In the genomic region with DNA sequence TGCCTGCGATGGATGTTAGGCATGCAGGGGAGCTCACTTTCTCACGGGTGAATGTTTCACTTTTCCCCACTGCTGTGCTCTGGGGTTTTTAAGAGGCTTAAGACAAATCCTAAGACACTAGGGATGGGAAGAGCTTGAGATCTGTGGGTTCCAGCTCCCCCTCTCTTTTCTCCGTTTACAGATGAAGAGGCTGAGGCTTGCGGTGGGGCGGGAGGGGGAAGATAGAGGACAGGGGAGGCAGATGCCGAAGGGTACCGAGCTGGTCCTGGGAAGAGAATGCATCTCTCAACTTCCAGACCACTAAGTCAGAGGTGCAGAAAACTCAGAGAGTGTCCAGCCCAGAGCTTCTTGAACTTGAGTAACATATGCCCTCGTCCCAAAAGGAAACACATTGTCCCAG, we compare ENCODE assay signal across 17 cellular contexts. TPM values are rescaled to one million over a fixed set of nuclear protein-coding genes. Genes with fewer than 3 reads are reported as not detected.
DNase-seq lines count a peak whose midpoint lies in the region; ATAC-seq and TF ChIP-seq lines count a peak whose summit lies in the region.
"Had no signal": no experiment of that assay in that cellular context is flagged by ENCODE, and none has a peak within 500 bp of the region (broad histone marks: within the 10 kb centered on the region; RNA-seq: fewer than 3 reads in every experiment).

No MANE protein-coding gene starts in this region.

- peaks cover 70% of the 10 kb centered on the region for H3F3A ChIP-seq in GM23248 (ENCODE audit: insufficient read depth)

- no peaks in the 10 kb centered on the region for H3K9me2 ChIP-seq in GM23248 (ENCODE audit: insufficient read depth)

- H3K4me1 ChIP-seq in GM23248 (ENCODE audit: insufficient read depth) (peaks cover 69% of the 10 kb centered on the region), mucosa of rectum (ENCODE audit: control insufficient read depth in 2 of 2, insufficient read depth in 2 of 2, low read length in 2 of 2) (peaks cover 32 to 37% of the 10 kb centered on the region in 2 donors)
- H3K4me1 ChIP-seq in CD8-positive, alpha-beta T cell (ENCODE audit: insufficient read depth, low read length): no peaks in the 10 kb centered on the region

- CTCF ChIA-PET in CD8-positive, alpha-beta T cell (lab: Charles Lee): interaction anchor here (0.6 to 1.2 kb wide), 3 partner anchors 15 to 69 kb away, joined by 3 read pairs; no protein-coding TSS in a partner anchor

- no peak overlapping the region for H3K27ac Mint-ChIP-seq in CD8-positive, alpha-beta T cell
- no peak overlapping the region for H3K27ac Mint-ChIP-seq in stimulated activated effector memory CD8-positive, alpha-beta T cell treated with anti-CD3 and anti-CD28 coated beads, Interleukin-12 subunit alpha, Interleukin-12 subunit beta, amount 100 ng/mL, for 72 hours
- H3K27ac Mint-ChIP-seq: effector memory CD8-positive, alpha-beta T cell; natural killer cell; T-helper 2 cell treated with Interferon-gamma antibody and Interleukin-4, amounts not matched to agents 5 μg/mL and 100 μg/mL, for 36 hours had no signal

- peak overlapping the region; percentile 100 for H3K27ac ChIP-seq in GM23248
- peak overlapping the region; percentile 62 for H3K27ac ChIP-seq in brain microvascular endothelial cell
- peak overlapping the region; percentile 39 to 63 for H3K27ac ChIP-seq in mucosa of rectum (ENCODE audit: low read depth in 2 of 2, low read length in 2 of 2)
- peak overlapping the region; percentile 99 for H3K27ac ChIP-seq in substantia nigra (ENCODE audit: low read depth, low read length, poor library complexity, severe bottlenecking)
- H3K27ac ChIP-seq in CD8-positive, alpha-beta T cell (ENCODE audit: low read depth, low read length): no peak overlapping the region

- peak overlapping the region; percentile 75 for H3K4me2 ChIP-seq in GM23248 (ENCODE audit: unreplicated experiment)

- intact Hi-C loops in CD8-positive, alpha-beta T cell (cut with DNase I, micrococcal nuclease): no loop called here

- H3K9me3 ChIP-seq in GM23248 (ENCODE audit: low read depth): no peaks in the 10 kb centered on the region
- no peaks in the 10 kb centered on the region for H3K9me3 ChIP-seq in mucosa of rectum (ENCODE audit: control insufficient read depth in 2 of 2, low read length in 2 of 2)
- no peaks in the 10 kb centered on the region for H3K9me3 ChIP-seq in CD8-positive, alpha-beta T cell (ENCODE audit: low read length)

- no peaks in the 10 kb centered on the region for H3K9me3 Mint-ChIP-seq in CD8-positive, alpha-beta T cell
- H3K9me3 Mint-ChIP-seq in stimulated activated effector memory CD8-positive, alpha-beta T cell treated with anti-CD3 and anti-CD28 coated beads, Interleukin-12 subunit alpha, Interleukin-12 subunit beta, amount 100 ng/mL, for 72 hours: no peaks in the 10 kb centered on the region
- H3K9me3 Mint-ChIP-seq: effector memory CD8-positive, alpha-beta T cell; natural killer cell; T-helper 2 cell treated with Interferon-gamma antibody and Interleukin-4, amounts not matched to agents 5 μg/mL and 100 μg/mL, for 36 hours had no signal

- in situ Hi-C loops in GM23248 (cut with MboI) (no loop called here), brain microvascular endothelial cell (cut with HindIII; ENCODE audit: low pct_ligation_motif_present, low sequenced_read_pairs) (no loop called here)

- no peaks in the 10 kb centered on the region for H3K27me3 ChIP-seq in GM23248 (replicated peaks; ENCODE audit: insufficient read depth)
- no peaks in the 10 kb centered on the region for H3K27me3 ChIP-seq in brain microvascular endothelial cell (replicated peaks)
- no peaks in the 10 kb centered on the region for H3K27me3 ChIP-seq in mucosa of rectum (ENCODE audit: control insufficient read depth in 2 of 2, insufficient read depth in 2 of 2, low read length in 2 of 2)
- peaks cover 3% of the 10 kb centered on the region for H3K27me3 ChIP-seq in CD8-positive, alpha-beta T cell (ENCODE audit: insufficient read depth, low read length)

- no peaks in the 10 kb centered on the region for H4K20me1 ChIP-seq in GM23248 (ENCODE audit: insufficient read depth)

- H3K4me3 ChIP-seq in GM23248: peak overlapping the region; percentile 54
- no peak overlapping the region for H3K4me3 ChIP-seq in brain microvascular endothelial cell (ENCODE audit: low read depth, low read length)
- no peak overlapping the region for H3K4me3 ChIP-seq in mucosa of rectum (ENCODE audit: low read length in 2 of 2)
- no peak overlapping the region for H3K4me3 ChIP-seq in CD8-positive, alpha-beta T cell (ENCODE audit: low read depth, low read length)
- H3K4me3 ChIP-seq: K562 had no signal

- no peak overlapping the region for H3K4me3 Mint-ChIP-seq in CD8-positive, alpha-beta T cell
- H3K4me3 Mint-ChIP-seq in stimulated activated effector memory CD8-positive, alpha-beta T cell treated with anti-CD3 and anti-CD28 coated beads, Interleukin-12 subunit alpha, Interleukin-12 subunit beta, amount 100 ng/mL, for 72 hours: no peak overlapping the region
- H3K4me3 Mint-ChIP-seq: effector memory CD8-positive, alpha-beta T cell; natural killer cell; T-helper 2 cell treated with Interferon-gamma antibody and Interleukin-4, amounts not matched to agents 5 μg/mL and 100 μg/mL, for 36 hours had no signal

- no peaks in the 10 kb centered on the region for H3K36me3 Mint-ChIP-seq in CD8-positive, alpha-beta T cell
- H3K36me3 Mint-ChIP-seq in stimulated activated effector memory CD8-positive, alpha-beta T cell treated with anti-CD3 and anti-CD28 coated beads, Interleukin-12 subunit alpha, Interleukin-12 subunit beta, amount 100 ng/mL, for 72 hours: no peaks in the 10 kb centered on the region
- H3K36me3 Mint-ChIP-seq: natural killer cell had no signal

- DNase-seq in GM23248 (no peak), brain microvascular endothelial cell (no peak), substantia nigra (lab: John Stamatoyannopoulos, UW) (no peak), GM19238 (ENCODE audit: insufficient read length, low spot score) (no peak)
- DNase-seq in CD8-positive, alpha-beta T cell: no peak
- no peak for DNase-seq in stimulated activated effector memory CD8-positive, alpha-beta T cell treated with anti-CD3 and anti-CD28 coated beads, Interleukin-12 subunit alpha, Interleukin-12 subunit beta, amount 100 ng/mL, for 72 hours (ENCODE audit: low spot score in 2 of 2)
- DNase-seq: effector memory CD8-positive, alpha-beta T cell; natural killer cell; NCI-H1417 had no signal

- 0 out of 2 replicates have a peak overlapping the region, but pooled peaks have one; percentile 1 for H2AFZ ChIP-seq in GM23248

- H3K4me1 Mint-ChIP-seq in CD8-positive, alpha-beta T cell (ENCODE audit: low read depth): no peaks in the 10 kb centered on the region
- H3K4me1 Mint-ChIP-seq in stimulated activated effector memory CD8-positive, alpha-beta T cell treated with anti-CD3 and anti-CD28 coated beads, Interleukin-12 subunit alpha, Interleukin-12 subunit beta, amount 100 ng/mL, for 72 hours: peaks cover 11% of the 10 kb centered on the region

- no peak for TF ChIP-seq CTCF in brain microvascular endothelial cell (IDR thresholded peaks at IDR 0.05; ENCODE audit: low read depth, low read length, missing control alignments)
- no peak for TF ChIP-seq CTCF in CD8-positive, alpha-beta T cell (IDR thresholded peaks at IDR 0.05)

- POLR2A ChIA-PET in CD8-positive, alpha-beta T cell (lab: Charles Lee): no interaction called here

- no peak for ATAC-seq in GM19351 (IDR thresholded peaks at IDR 0.05; ENCODE audit: unreplicated experiment)
- ATAC-seq in CD8-positive, alpha-beta T cell: no peak
- ATAC-seq in stimulated activated effector memory CD8-positive, alpha-beta T cell treated with anti-CD3 and anti-CD28 coated beads, Interleukin-12 subunit alpha, Interleukin-12 subunit beta, amount 100 ng/mL, for 72 hours: no peak
- ATAC-seq: effector memory CD8-positive, alpha-beta T cell; K562; natural killer cell had no signal

- H3K36me3 ChIP-seq in GM23248 (ENCODE audit: low read depth) (no peaks in the 10 kb centered on the region), brain microvascular endothelial cell (replicated peaks) (no peaks in the 10 kb centered on the region), mucosa of rectum (ENCODE audit: control insufficient read depth in 2 of 2, insufficient read depth in 2 of 2, low read length in 2 of 2) (no peaks in the 10 kb centered on the region)
- H3K36me3 ChIP-seq in CD8-positive, alpha-beta T cell (ENCODE audit: insufficient read depth, low read length): no peaks in the 10 kb centered on the region

- WGBS in GM23248 (ENCODE audit: low coverage in 1 of 2, low lambda C conversion rate in 2 of 2, missing lambda C conversion rate in 2 of 2), 2 experiments: 5 to 8% methylated on average over 8 of the region's 8 CpGs

- no peaks in the 10 kb centered on the region for H3K79me2 ChIP-seq in GM23248 (ENCODE audit: insufficient read depth)

- H3K9ac ChIP-seq in GM23248 (peak overlapping the region; percentile 99), mucosa of rectum (ENCODE audit: low read depth in 1 of 2, low read length in 2 of 2) (no peak overlapping the region)

- peaks cover 41% of the 10 kb centered on the region for H3K27me3 Mint-ChIP-seq in CD8-positive, alpha-beta T cell (ENCODE audit: low read depth)

RNA-seq across cellular contexts. Expression of a gene that starts 8.2 kb away (rescaled TPM):
- total RNA-seq in GM23248 (2014; rRNA removed; shearing (Covaris generic)): 40.7 and 50.1 TPM in 2 replicates
- polyA plus RNA-seq in GM23248 (2016; fragmentation: Nextera tagmentation; extraction: Ambion mirVana): 12.0 and 12.7 TPM in 2 replicates
- total RNA-seq in CD8-positive, alpha-beta T cell: under 1 TPM; 0.22 to 0.39 TPM
- total RNA-seq: K562 had no signal
- polyA plus RNA-seq: K562 had no signal

RNA-seq across cellular contexts. Expression of a gene that starts 51.5 kb away (rescaled TPM):
- total RNA-seq in GM23248 (2014; rRNA removed; shearing (Covaris generic)): not detected in 2 replicates
- not detected in 2 replicates for polyA plus RNA-seq in GM23248 (2016; fragmentation: Nextera tagmentation; extraction: Ambion mirVana)
- 10 to 100 TPM; 90.8 to 92.9 TPM for total RNA-seq in CD8-positive, alpha-beta T cell
- total RNA-seq: glomerular endothelial cell, K562, kidney epithelial cell, NCI-H460 had no signal
- polyA plus RNA-seq: BJ, K562 had no signal

Comparison
In these comparisons a context has a peak if more than half of its experiments do, and no peak if none do; other contexts are left out.
1. RNA of a gene that starts 8.2 kb away (total RNA-seq): 40.7 to 50.1 TPM in GM23248; 0.22 to 0.39 TPM in CD8-positive, alpha-beta T cell; every median in the first group is over 10 times any median in the second.
2. RNA of a gene that starts 51.5 kb away (total RNA-seq): 90.8 to 92.9 TPM in CD8-positive, alpha-beta T cell; not detected in GM23248; every median in the first group is over 10 times any median in the second.